ENCODE assay signal across 2 cellular contexts in genomic region chr2:176149484-176150337, GRCh38.
A peak's percentile ranks its signal among the peaks of the same experiment; 100 is the strongest.
TF ChIP-seq lines count a peak whose summit lies in the region.

No MANE protein-coding gene starts in this region.

TF ChIP-seq in GM23338, 12 proteins besides CTCF, POLR2A, EP300 and RAD21:
- TF ChIP-seq CREB1 (CRISPR knock-in tag; IDR thresholded peaks at IDR 0.05; ENCODE audit: low read depth) (no peak), EZH2 (IDR thresholded peaks at IDR 0.05; ENCODE audit: low read depth, unreplicated experiment) (peak; percentile 93), EZH2phosphoT487 (IDR thresholded peaks at IDR 0.05; ENCODE audit: unreplicated experiment) (peak; percentile 95)

TF ChIP-seq in K562, 482 proteins besides CTCF, POLR2A, EP300 and RAD21:
- TF ChIP-seq MBD1 (CRISPR knock-in tag; IDR thresholded peaks at IDR 0.05) (no peak), EZH2 (IDR thresholded peaks at IDR 0.05; ENCODE audit: borderline replicate concordance, low read depth, low read length) (peak; percentile 24; the same call in 1 of the 2 replicates)
